ENCODE assay signal across 7 cellular contexts in genomic region chr11:9758676-9759518, GRCh38.
DNase-seq lines count a peak whose midpoint lies in the region; ATAC-seq and TF ChIP-seq lines count a peak whose summit lies in the region.

No MANE protein-coding gene starts in this region.

- CTCF ChIA-PET in HEK293T (lab: Yijun Ruan, JAX) = interaction anchor here (0.6 to 2.1 kb wide), 11 partner anchors 8 to 565 kb away, joined by 3 to 7 read pairs (median 5); no protein-coding TSS in a partner anchor

- TF ChIP-seq CTCF in GM10266 (IDR thresholded peaks at IDR 0.05; ENCODE audit: control insufficient read depth, insufficient read depth, low read depth, missing control alignments) = peak; percentile 15
- no peak for TF ChIP-seq CTCF in colonic mucosa (IDR thresholded peaks at IDR 0.05)

- peak; percentile 82 for ATAC-seq in left lobe of liver

- peak overlapping the region; percentile 79 for H3K27ac ChIP-seq in colonic mucosa

- no peaks in the 10 kb centered on the region for H3K9me3 ChIP-seq in colonic mucosa

- peak overlapping the region; percentile 84 to 96 for H3K9ac ChIP-seq in colonic mucosa (ENCODE audit: low read depth in 2 of 2, low read length in 2 of 2)

- DNase-seq in GM10266 (ENCODE audit: extremely low spot score) (peak; percentile 72), HEK293T (ENCODE audit: extremely low spot score) (peak; percentile 64), NCI-H146 (lab: John Stamatoyannopoulos, UW) (peak; percentile 75), colonic mucosa (peak; percentile 83), left lobe of liver (ENCODE audit: low spot score) (peak; percentile 71)
- DNase-seq in activated CD4-positive, alpha-beta T cell treated with anti-CD3 and anti-CD28 coated beads for 4 hours = peak; percentile 42 to 60
- DNase-seq in stimulated activated CD4-positive, alpha-beta T cell treated with anti-CD3 and anti-CD28 coated beads, Interleukin-4, amount 100 ng/mL, for 24 hours = peak; percentile 58

- H3K4me3 ChIP-seq in colonic mucosa = peak overlapping the region; percentile 69

- no peaks in the 10 kb centered on the region for H3K27me3 ChIP-seq in colonic mucosa

- POLR2A ChIA-PET in HEK293T (lab: Yijun Ruan, JAX) = interaction anchor here (0.8 to 2.0 kb wide), 13 partner anchors 11 to 608 kb away, joined by 3 to 14 read pairs (median 3); partner anchors contain the start of genes ADM and ZNF143

- H3K4me1 ChIP-seq in colonic mucosa = peaks cover 14% of the 10 kb centered on the region

- intact Hi-C loops in colonic mucosa (cut with DNase I) = loop anchor here (5.0 to 10.0 kb wide), 3 partner anchors 213 to 563 kb away; no protein-coding TSS in a partner anchor

- H3K36me3 ChIP-seq in colonic mucosa = no peaks in the 10 kb centered on the region

TF ChIP-seq in HEK293T, 16 proteins besides CTCF, POLR2A, EP300 and RAD21:
- TF ChIP-seq TARDBP (IDR thresholded peaks at IDR 0.05) (no peak), L3MBTL2 (conservative IDR thresholded peaks at IDR 0.05) (peak; percentile 60; the same call in 1 of the 2 replicates), SUZ12 (IDR thresholded peaks at IDR 0.05) (no peak)

Comparison
In these comparisons a context has a peak if more than half of its experiments do, and no peak if none do; other contexts are left out.
1. Peak in every context shown above with its lines: DNase-seq, ATAC-seq, H3K4me3 ChIP-seq and H3K27ac ChIP-seq.